ENCODE assay signal across 8 cellular contexts in genomic region chr16:28846080-28846932, GRCh38. TPM values are rescaled to one million over a fixed set of nuclear protein-coding genes. Genes with fewer than 3 reads are reported as not detected.
DNase-seq lines count a peak whose midpoint lies in the region; ATAC-seq and TF ChIP-seq lines count a peak whose summit lies in the region.

TSS of gene TUFM (minus strand) at chr16:28846348. CDS start at chr16:28846269, 79 bp downstream.

- peak within 1 kb of the TSS; percentile 76 for H2AFZ ChIP-seq in PC-3 (ENCODE audit: low read length)

- no peak for TF ChIP-seq RAD21 in Ishikawa (IDR thresholded peaks at IDR 0.05; ENCODE audit: low read depth)

- no peaks in the 10 kb centered on the region for H4K20me1 ChIP-seq in PC-3 (ENCODE audit: low read length)

- peak; percentile 91 for ATAC-seq in GM21529 (IDR thresholded peaks at IDR 0.05; ENCODE audit: unreplicated experiment)
- ATAC-seq in PC-3 = peak; percentile 91

- BruUV-seq in PC-3 (replicated peaks; lab: Mats Ljungman, UMichigan) = TSS peak; percentile 38

- CTCF ChIA-PET in PC-3 (lab: Charles Lee) = no interaction called here

- H3K36me3 ChIP-seq in PC-3 (ENCODE audit: low read depth, low read length) = peaks cover 19% of the 10 kb centered on the region; the same call in 1 of the 2 replicates
- H3K36me3 ChIP-seq in mucosa of rectum (ENCODE audit: control insufficient read depth in 2 of 2, insufficient read depth in 2 of 2, low read length in 2 of 2) = peaks cover 32% of the 10 kb centered on the region in 2 donors

- 0 out of 2 replicates have a peak, but pooled peaks cover 7% of the 10 kb centered on the region for H3K4me1 ChIP-seq in PC-3 (ENCODE audit: insufficient read depth, low read length)
- peaks cover 19 to 21% of the 10 kb centered on the region in 2 donors for H3K4me1 ChIP-seq in mucosa of rectum (ENCODE audit: control insufficient read depth in 2 of 2, insufficient read depth in 2 of 2, low read length in 2 of 2)

- no peaks in the 10 kb centered on the region for H3K27me3 ChIP-seq in PC-3 (ENCODE audit: low read length)
- H3K27me3 ChIP-seq in mucosa of rectum (ENCODE audit: control insufficient read depth in 2 of 2, insufficient read depth in 2 of 2, low read length in 2 of 2) = no peaks in the 10 kb centered on the region

- H3K9me3 ChIP-seq in PC-3 (ENCODE audit: low read length) = no peaks in the 10 kb centered on the region
- no peaks in the 10 kb centered on the region for H3K9me3 ChIP-seq in mucosa of rectum (ENCODE audit: control insufficient read depth in 2 of 2, low read length in 2 of 2)

- TF ChIP-seq EP300 in Ishikawa (IDR thresholded peaks at IDR 0.05; ENCODE audit: borderline replicate concordance) = no peak

- intact Hi-C loops in PC-3 (cut with micrococcal nuclease) = loop anchor here (1.0 kb wide), 1 partner anchor 17 kb away; the partner anchor contains the start of gene SH2B1

- H3F3A ChIP-seq in PC-3 (ENCODE audit: low read length, unreplicated experiment) = no peaks in the 10 kb centered on the region

- H3K4me2 ChIP-seq in PC-3 (ENCODE audit: low read length) = peak within 1 kb of the TSS; percentile 90

- no peaks in the 10 kb centered on the region for H3K9me2 ChIP-seq in PC-3 (replicated peaks; ENCODE audit: low read length)

- H3K27ac ChIP-seq in PC-3 (ENCODE audit: low read length) (peak within 1 kb of the TSS; percentile 49), mucosa of rectum (ENCODE audit: low read depth in 2 of 2, low read length in 2 of 2) (peak within 1 kb of the TSS; percentile 80 to 89)

- POLR2A ChIA-PET in PC-3 (lab: Charles Lee; ENCODE audit: unreplicated experiment) = interaction anchor here (0.5 kb wide), 1 partner anchor 22 kb away, joined by 4 read pairs; no protein-coding TSS in a partner anchor

- H3K9ac ChIP-seq in PC-3 (ENCODE audit: low read length) = peak within 1 kb of the TSS; percentile 98
- H3K9ac ChIP-seq in mucosa of rectum (ENCODE audit: low read depth in 1 of 2, low read length in 2 of 2) = peak within 1 kb of the TSS; percentile 96 to 97

- H3K4me3 ChIP-seq in PC-3 (ENCODE audit: low read length) (peak within 1 kb of the TSS; percentile 100), epithelial cell of proximal tubule (ENCODE audit: low read depth, low read length) (peak within 1 kb of the TSS; percentile 91), mucosa of rectum (ENCODE audit: low read length in 2 of 2) (peak within 1 kb of the TSS; percentile 83 to 95)

- peak; percentile 58 for TF ChIP-seq CTCF in PC-3 (conservative IDR thresholded peaks at IDR 0.05; ENCODE audit: low read depth, low read length)
- TF ChIP-seq CTCF in epithelial cell of proximal tubule (conservative IDR thresholded peaks at IDR 0.05; ENCODE audit: low read depth, low read length) = peak; percentile 60

- H3K79me2 ChIP-seq in PC-3 (ENCODE audit: low read length) = peaks cover 31% of the 10 kb centered on the region

- peak; percentile 97 for DNase-seq in DMS153 (lab: John Stamatoyannopoulos, UW)
- peak; percentile 95 for DNase-seq in PC-3
- peak; percentile 96 for DNase-seq in activated T-cell treated with anti-CD3 and anti-CD28 coated beads, Interleukin-2, amount 50 U/mL, for 1 hour
- peak; percentile 75 for DNase-seq in epithelial cell of proximal tubule (ENCODE audit: low read depth)
- peak; percentile 96 for DNase-seq in stimulated activated CD8-positive, alpha-beta memory T cell treated with anti-CD3 and anti-CD28 coated beads, Interleukin-7, amount 100 ng/mL, for 1 hour (ENCODE audit: low read depth in 2 of 2)

TF ChIP-seq in Ishikawa, 13 proteins besides CTCF, POLR2A, EP300 and RAD21:
- TF ChIP-seq YY1 (IDR thresholded peaks at IDR 0.05; ENCODE audit: low read depth) (peak; percentile 87), ZBTB7A (IDR thresholded peaks at IDR 0.05; ENCODE audit: low read depth) (peak; percentile 46; the same call in 1 of the 2 replicates), CREB1 (IDR thresholded peaks at IDR 0.05; ENCODE audit: low read depth) (peak; percentile 94), EGR1 (IDR thresholded peaks at IDR 0.05) (no peak; the same call in 1 of the 2 replicates), TCF12 (IDR thresholded peaks at IDR 0.05; ENCODE audit: low read depth) (peak; percentile 62), TAF1 (IDR thresholded peaks at IDR 0.05; ENCODE audit: low read depth) (peak; percentile 87), MAX (IDR thresholded peaks at IDR 0.05) (peak; percentile 68), CEBPB (IDR thresholded peaks at IDR 0.05) (no peak), FOXM1 (IDR thresholded peaks at IDR 0.05; ENCODE audit: borderline replicate concordance, low read depth) (0 out of 2 replicates have a peak, but pooled peaks have one; percentile 16), TEAD4 (IDR thresholded peaks at IDR 0.05) (no peak), NFIC (IDR thresholded peaks at IDR 0.05) (no peak)
- TF ChIP-seq, protein P1, sequence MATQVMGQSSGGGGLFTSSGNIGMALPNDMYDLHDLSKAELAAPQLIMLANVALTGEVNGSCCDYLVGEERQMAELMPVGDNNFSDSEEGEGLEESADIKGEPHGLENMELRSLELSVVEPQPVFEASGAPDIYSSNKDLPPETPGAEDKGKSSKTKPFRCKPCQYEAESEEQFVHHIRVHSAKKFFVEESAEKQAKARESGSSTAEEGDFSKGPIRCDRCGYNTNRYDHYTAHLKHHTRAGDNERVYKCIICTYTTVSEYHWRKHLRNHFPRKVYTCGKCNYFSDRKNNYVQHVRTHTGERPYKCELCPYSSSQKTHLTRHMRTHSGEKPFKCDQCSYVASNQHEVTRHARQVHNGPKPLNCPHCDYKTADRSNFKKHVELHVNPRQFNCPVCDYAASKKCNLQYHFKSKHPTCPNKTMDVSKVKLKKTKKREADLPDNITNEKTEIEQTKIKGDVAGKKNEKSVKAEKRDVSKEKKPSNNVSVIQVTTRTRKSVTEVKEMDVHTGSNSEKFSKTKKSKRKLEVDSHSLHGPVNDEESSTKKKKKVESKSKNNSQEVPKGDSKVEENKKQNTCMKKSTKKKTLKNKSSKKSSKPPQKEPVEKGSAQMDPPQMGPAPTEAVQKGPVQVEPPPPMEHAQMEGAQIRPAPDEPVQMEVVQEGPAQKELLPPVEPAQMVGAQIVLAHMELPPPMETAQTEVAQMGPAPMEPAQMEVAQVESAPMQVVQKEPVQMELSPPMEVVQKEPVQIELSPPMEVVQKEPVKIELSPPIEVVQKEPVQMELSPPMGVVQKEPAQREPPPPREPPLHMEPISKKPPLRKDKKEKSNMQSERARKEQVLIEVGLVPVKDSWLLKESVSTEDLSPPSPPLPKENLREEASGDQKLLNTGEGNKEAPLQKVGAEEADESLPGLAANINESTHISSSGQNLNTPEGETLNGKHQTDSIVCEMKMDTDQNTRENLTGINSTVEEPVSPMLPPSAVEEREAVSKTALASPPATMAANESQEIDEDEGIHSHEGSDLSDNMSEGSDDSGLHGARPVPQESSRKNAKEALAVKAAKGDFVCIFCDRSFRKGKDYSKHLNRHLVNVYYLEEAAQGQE (IDR thresholded peaks at IDR 0.05; ENCODE audit: low read depth) = no peak
- TF ChIP-seq, protein P2, sequence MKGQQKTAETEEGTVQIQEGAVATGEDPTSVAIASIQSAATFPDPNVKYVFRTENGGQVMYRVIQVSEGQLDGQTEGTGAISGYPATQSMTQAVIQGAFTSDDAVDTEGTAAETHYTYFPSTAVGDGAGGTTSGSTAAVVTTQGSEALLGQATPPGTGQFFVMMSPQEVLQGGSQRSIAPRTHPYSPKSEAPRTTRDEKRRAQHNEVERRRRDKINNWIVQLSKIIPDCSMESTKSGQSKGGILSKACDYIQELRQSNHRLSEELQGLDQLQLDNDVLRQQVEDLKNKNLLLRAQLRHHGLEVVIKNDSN (IDR thresholded peaks at IDR 0.05) = no peak

RNA-seq across cellular contexts. Expression of gene TUFM, which starts in this region (rescaled TPM):
- total RNA-seq in PC-3 (2014; rRNA removed) = 185 and 198 TPM in 2 replicates
- total RNA-seq in epithelial cell of proximal tubule = 174 and 250 TPM in 2 replicates

Comparison
In these comparisons a context has a peak if more than half of its experiments do, and no peak if none do; other contexts are left out.
1. Peak in every context shown above with its lines: DNase-seq, ATAC-seq, H3K4me3 ChIP-seq and H3K27ac ChIP-seq.